ENCODE assay signal across 1 cellular context in genomic region chr15:49421991-49422390, GRCh38.
TF ChIP-seq lines count a peak whose summit lies in the region.

No MANE protein-coding gene starts in this region.

TF ChIP-seq in liver, 16 proteins besides CTCF, POLR2A, EP300 and RAD21 (continued from another document):
- TF ChIP-seq MAX (IDR thresholded peaks at IDR 0.05), result no peak
